1 cellular context compared by ENCODE assay signal in the genomic region with DNA sequence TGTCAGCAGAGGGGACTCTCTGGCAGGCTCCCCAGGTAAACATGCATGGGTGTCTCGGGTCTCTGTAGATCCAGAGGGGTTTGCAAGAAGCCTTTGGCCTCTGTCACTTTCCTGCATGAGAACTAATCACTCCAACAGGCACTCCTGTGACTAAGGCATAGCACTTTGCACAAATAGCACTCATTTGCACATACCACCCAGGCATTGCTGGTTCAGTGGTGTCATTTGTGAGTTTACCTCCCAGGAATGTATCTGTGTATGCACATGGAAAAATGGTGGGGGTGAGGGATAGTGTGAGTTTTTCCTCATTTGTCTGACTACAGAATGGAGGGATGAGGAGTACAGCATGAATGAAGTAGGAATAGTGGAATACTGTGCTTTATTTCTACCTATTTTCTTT.
TF ChIP-seq lines count a peak whose summit lies in the region.

No MANE protein-coding gene starts in this region.

TF ChIP-seq in HEK293, 187 proteins besides CTCF, POLR2A, EP300 and RAD21:
- TF ChIP-seq ZBTB7A (tag by site-specific recombination; IDR thresholded peaks at IDR 0.05; ENCODE audit: low read depth) (no peak), SP3 (tag by site-specific recombination; IDR thresholded peaks at IDR 0.05) (no peak), GLIS1 (tag by site-specific recombination; IDR thresholded peaks at IDR 0.05) (0 out of 2 replicates have a peak, but pooled peaks have one; percentile 27)
